Comparison of ENCODE assay signal across 14 cellular contexts in the genomic region with DNA sequence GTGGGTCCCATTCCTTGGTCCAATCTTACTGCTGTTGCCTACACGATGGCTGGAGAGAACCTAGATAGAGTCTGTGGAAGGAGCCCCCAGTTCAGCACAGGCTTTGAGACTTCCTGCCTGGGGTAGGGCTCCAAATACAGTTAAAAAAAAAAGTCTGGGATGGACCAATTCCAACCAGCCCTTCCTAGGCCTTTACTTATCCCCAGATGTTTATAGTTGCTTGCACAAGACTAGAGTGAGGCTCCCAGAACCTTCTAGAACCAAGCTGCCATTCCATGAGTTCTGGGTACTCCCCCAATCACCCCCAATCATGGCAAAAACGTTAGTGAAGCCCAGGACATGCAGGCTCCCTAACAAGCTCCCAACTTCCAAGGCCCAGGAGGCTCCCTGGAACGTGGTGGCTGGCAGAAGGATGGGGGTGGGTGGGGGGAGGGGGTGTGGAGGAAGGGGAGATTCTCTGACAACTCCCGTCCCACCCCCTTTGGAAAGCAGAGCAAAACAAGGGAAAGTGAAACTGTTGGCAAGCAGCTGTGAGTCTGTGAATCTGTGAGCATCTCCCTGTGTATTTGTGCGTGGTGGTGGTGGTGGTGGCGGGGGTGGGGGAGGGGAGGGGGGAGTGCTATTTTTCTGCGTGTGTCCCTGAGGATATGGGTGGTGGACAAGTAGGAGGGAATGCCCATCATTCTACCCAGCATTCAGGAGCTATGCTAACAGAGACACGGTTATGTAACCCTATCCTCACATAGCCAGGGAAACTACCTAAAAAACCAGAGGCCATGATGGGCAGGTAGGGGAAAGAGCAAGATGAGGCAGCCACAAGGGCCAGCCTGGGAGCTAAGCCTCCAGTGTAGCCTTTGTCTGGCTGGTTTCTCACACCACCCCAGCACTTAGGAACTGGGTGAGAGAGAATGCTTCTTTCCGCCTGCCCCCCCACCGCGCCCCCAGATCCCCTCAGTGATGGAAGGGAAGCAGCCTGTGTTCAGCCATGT. TPM values are rescaled to one million over a fixed set of nuclear protein-coding genes. Genes with fewer than 3 reads are reported as not detected.
DNase-seq lines count a peak whose midpoint lies in the region; ATAC-seq, FAIRE-seq and TF ChIP-seq lines count a peak whose summit lies in the region.
"Had no signal": no experiment of that assay in that cellular context is flagged by ENCODE, and none has a peak within 500 bp of the region (broad histone marks: within the 10 kb centered on the region; RNA-seq: fewer than 3 reads in every experiment).

No MANE protein-coding gene starts in this region.

- no peak overlapping the region for H2BK120ac ChIP-seq in H1 (replicated peaks; ENCODE audit: low read depth, low read length)

- H3K4me1 ChIP-seq in H1 (replicated peaks in 1 of 4; ENCODE audit: control insufficient read depth in 3 of 4, insufficient read depth in 4 of 4, low read length in 3 of 4) (peaks cover 0 to 20% (median 14%) of the 10 kb centered on the region in 4 experiments; a peak in 6 of 7 replicates), rectal smooth muscle tissue (ENCODE audit: control insufficient read depth, insufficient read depth, low read length) (peaks cover 9% of the 10 kb centered on the region)

- H3K79me1 ChIP-seq in H1 (ENCODE audit: low read depth, low read length): no peaks in the 10 kb centered on the region

- no peak overlapping the region for H4K5ac ChIP-seq in H1 (ENCODE audit: insufficient read length, low read depth, low read length)

- H3K36me3 Mint-ChIP-seq in Calu3 (ENCODE audit: insufficient read depth, unreplicated experiment) (peaks cover 69% of the 10 kb centered on the region), natural killer cell (no peaks in the 10 kb centered on the region)
- no peaks in the 10 kb centered on the region for H3K36me3 Mint-ChIP-seq in activated CD4-positive, alpha-beta memory T cell treated with anti-CD3 and anti-CD28 coated beads for 36 hours
- H3K36me3 Mint-ChIP-seq: CD14-positive monocyte, neural progenitor cell had no signal

- no peak overlapping the region for H3K4ac ChIP-seq in H1 (replicated peaks; ENCODE audit: insufficient read length, low read depth, low read length)

- no peaks in the 10 kb centered on the region for H3K36me3 ChIP-seq in MG63
- no peaks in the 10 kb centered on the region for H3K36me3 ChIP-seq in H1 (ENCODE audit: control insufficient read depth in 2 of 4, insufficient read depth in 4 of 4, low read length in 3 of 4)
- peaks cover 5% of the 10 kb centered on the region for H3K36me3 ChIP-seq in rectal smooth muscle tissue (ENCODE audit: control insufficient read depth, insufficient read depth, low read length)
- H3K36me3 ChIP-seq: neural progenitor cell had no signal

- DNase-seq in Calu3: no peak
- peak; percentile 18 for DNase-seq in MG63
- no peak for DNase-seq in H1 (ENCODE audit: low read depth in 1 of 2, low spot score in 2 of 2)
- no peak for DNase-seq in natural killer cell
- no peak for DNase-seq in activated CD4-positive, alpha-beta memory T cell treated with anti-CD3 and anti-CD28 coated beads for 36 hours
- no peak for DNase-seq in Right ventricle myocardium superior
- DNase-seq: effector CD4-positive, alpha-beta T cell; NCI-H526; stimulated activated CD4-positive, alpha-beta T cell treated with anti-CD3 and anti-CD28 coated beads, Interleukin-2, amount 100 ng/mL, for 48 hours had no signal

- no peaks in the 10 kb centered on the region for H3K27me3 Mint-ChIP-seq in Calu3 (ENCODE audit: unreplicated experiment)
- no peaks in the 10 kb centered on the region for H3K27me3 Mint-ChIP-seq in natural killer cell (ENCODE audit: low read depth in 2 of 2)
- H3K27me3 Mint-ChIP-seq in activated CD4-positive, alpha-beta memory T cell treated with anti-CD3 and anti-CD28 coated beads for 36 hours: no peaks in the 10 kb centered on the region

- H4K8ac ChIP-seq in H1 (ENCODE audit: extremely low read depth, insufficient read depth, low read length): peak overlapping the region; percentile 45; the same call in 1 of the 2 replicates

- H3K23ac ChIP-seq in H1 (ENCODE audit: insufficient read length): no peak overlapping the region

- H3K27ac ChIP-seq in H1 (ENCODE audit: low read depth, low read length) (no peak overlapping the region; the same call in 1 of the 2 replicates), rectal smooth muscle tissue (ENCODE audit: low read depth, low read length) (no peak overlapping the region)
- H3K27ac ChIP-seq: neural progenitor cell had no signal

- peak overlapping the region; percentile 96 for H3K27ac Mint-ChIP-seq in Calu3 (ENCODE audit: unreplicated experiment)
- no peak overlapping the region for H3K27ac Mint-ChIP-seq in natural killer cell
- no peak overlapping the region for H3K27ac Mint-ChIP-seq in activated CD4-positive, alpha-beta memory T cell treated with anti-CD3 and anti-CD28 coated beads for 36 hours
- H3K27ac Mint-ChIP-seq: activated naive CD4-positive, alpha-beta T cell treated with anti-CD3 and anti-CD28 coated beads, Interleukin-2, amount 50 U/mL, for 72 hours; neural progenitor cell had no signal

- H3K9me3 ChIP-seq in MG63 (no peaks in the 10 kb centered on the region), H1 (ENCODE audit: insufficient read depth in 2 of 2, low read depth in 1 of 2, low read length in 1 of 2) (no peaks in the 10 kb centered on the region)

- FAIRE-seq in H1 (lab: Jason Lieb, UNC): no peak

- H3K4me3 ChIP-seq in MG63 (no peak overlapping the region), H1 (ENCODE audit: extremely low read depth in 1 of 4, insufficient read depth in 2 of 4, low read depth in 3 of 4, low read length in 4 of 4) (no peak overlapping the region), rectal smooth muscle tissue (ENCODE audit: low read length) (peak overlapping the region; percentile 30)
- H3K4me3 ChIP-seq: neural progenitor cell had no signal

- no peaks in the 10 kb centered on the region for H3K9me3 Mint-ChIP-seq in Calu3 (ENCODE audit: low read depth, unreplicated experiment)
- no peaks in the 10 kb centered on the region for H3K9me3 Mint-ChIP-seq in natural killer cell
- no peaks in the 10 kb centered on the region for H3K9me3 Mint-ChIP-seq in activated CD4-positive, alpha-beta memory T cell treated with anti-CD3 and anti-CD28 coated beads for 36 hours
- H3K9me3 Mint-ChIP-seq: activated naive CD4-positive, alpha-beta T cell treated with anti-CD3 and anti-CD28 coated beads, Interleukin-2, amount 50 U/mL, for 72 hours; CD14-positive monocyte; neural progenitor cell had no signal

- no peak overlapping the region for H4K91ac ChIP-seq in H1 (replicated peaks; ENCODE audit: insufficient read length, low read length)

- H3K27me3 ChIP-seq in MG63: no peaks in the 10 kb centered on the region
- peaks cover 0 to 3% (median 1%) of the 10 kb centered on the region in 4 experiments; a peak in 3 of 7 replicates for H3K27me3 ChIP-seq in H1 (replicated peaks in 1 of 4; ENCODE audit: control insufficient read depth in 3 of 4, extremely low read depth in 1 of 4, insufficient read depth in 3 of 4, low read length in 3 of 4)
- no peaks in the 10 kb centered on the region for H3K27me3 ChIP-seq in rectal smooth muscle tissue (ENCODE audit: control insufficient read depth, insufficient read depth, low read length)

- POLR2A ChIA-PET in H1 (lab: Charles Lee; ENCODE audit: partially characterized antibody): interaction anchor here (0.8 to 3.0 kb wide), 9 partner anchors 9 to 62 kb away, joined by 3 to 16 read pairs (median 5); partner anchors contain the start of genes MON1A and RBM6
- POLR2A ChIA-PET in activated CD4-positive, alpha-beta memory T cell treated with anti-CD3 and anti-CD28 coated beads for 36 hours (lab: Charles Lee): no interaction called here

- ATAC-seq in natural killer cell (no peak), GM19035 (IDR thresholded peaks at IDR 0.05; ENCODE audit: unreplicated experiment) (no peak), Right ventricle myocardium superior (ENCODE audit: poor library complexity) (no peak)
- ATAC-seq: activated naive CD4-positive, alpha-beta T cell treated with anti-CD3 and anti-CD28 coated beads, Interleukin-2, amount 50 U/mL, for 72 hours had no signal

- H4K20me1 ChIP-seq in H1 (replicated peaks in 1 of 2; ENCODE audit: control insufficient read depth in 1 of 2, insufficient read depth in 2 of 2, low read length in 2 of 2): peaks cover 0 to 2% of the 10 kb centered on the region in 2 experiments

- no peak overlapping the region for H3K9ac ChIP-seq in H1 (replicated peaks in 1 of 4; ENCODE audit: extremely low read depth in 1 of 4, low read depth in 3 of 4, low read length in 3 of 4)
- H3K9ac ChIP-seq in rectal smooth muscle tissue (ENCODE audit: low read length): no peak overlapping the region
- H3K9ac ChIP-seq: neural progenitor cell had no signal

- no peak for TF ChIP-seq RAD21 in H1 (IDR thresholded peaks at IDR 0.05 in 1 of 2, conservative IDR thresholded peaks at IDR 0.05 in 1 of 2; ENCODE audit: low read depth in 2 of 2, low read length in 2 of 2)

- no peak overlapping the region for H3K18ac ChIP-seq in H1 (ENCODE audit: extremely low read depth, low read length)

- H2AK5ac ChIP-seq in H1 (ENCODE audit: low read depth, low read length): no peak overlapping the region

- no peaks in the 10 kb centered on the region for H3K79me2 ChIP-seq in H1 (ENCODE audit: control insufficient read depth in 1 of 2, insufficient read depth in 2 of 2, low read length in 2 of 2)

- 0 out of 2 replicates have a peak overlapping the region, but pooled peaks have one; percentile 71 for H2BK12ac ChIP-seq in H1 (ENCODE audit: low read depth, low read length)

- 82% methylated on average over 8 of the region's 11 CpGs; no CpG with 5 or more reads in 1 of the 2 experiments for WGBS in H1 (ENCODE audit: extremely low coverage in 1 of 2, insufficient coverage in 1 of 2, insufficient read length in 1 of 2, insufficient replicate concordance in 2 of 2, low coverage in 1 of 2, low lambda C conversion rate in 2 of 2, missing lambda C conversion rate in 1 of 2), 2 experiments

- no peak overlapping the region for H3K56ac ChIP-seq in H1 (replicated peaks; ENCODE audit: insufficient read length, low read depth, low read length)

- TF ChIP-seq CTCF in Calu3 (IDR thresholded peaks at IDR 0.05; ENCODE audit: unreplicated experiment): no peak
- no peak for TF ChIP-seq CTCF in H1 (IDR thresholded peaks at IDR 0.05; ENCODE audit: control extremely low read depth in 1 of 3, insufficient read depth in 1 of 3, low read depth in 1 of 3, low read length in 3 of 3)
- TF ChIP-seq CTCF in natural killer cell (IDR thresholded peaks at IDR 0.05): no peak

- no peak overlapping the region for H3K14ac ChIP-seq in H1 (ENCODE audit: insufficient read length)

- intact Hi-C loops in Calu3 (cut with micrococcal nuclease; ENCODE audit: unreplicated experiment) (loop anchor here (2.0 kb wide), 1 partner anchor 45 kb away; the partner anchor contains the start of gene TRAIP), natural killer cell (cut with micrococcal nuclease) (no loop called here), Right ventricle myocardium superior (cut with DNase I) (loop anchor here (5.0 kb wide), 1 partner anchor 99 kb away; the partner anchor contains the start of gene INKA1)
- intact Hi-C loops in activated CD4-positive, alpha-beta memory T cell treated with anti-CD3 and anti-CD28 coated beads for 36 hours (cut with micrococcal nuclease): no loop called here

- no peaks in the 10 kb centered on the region; the same call in 1 of the 2 replicates for H3K23me2 ChIP-seq in H1 (ENCODE audit: low read depth, low read length)

- no peak overlapping the region for H2BK20ac ChIP-seq in H1 (ENCODE audit: low read length)

- no peak overlapping the region for H2BK15ac ChIP-seq in H1 (ENCODE audit: low read length)

- H3K4me1 Mint-ChIP-seq in Calu3 (ENCODE audit: low read depth, unreplicated experiment) (peaks cover 13% of the 10 kb centered on the region), natural killer cell (peaks cover 11 to 24% of the 10 kb centered on the region in 2 donors)
- peaks cover 21% of the 10 kb centered on the region for H3K4me1 Mint-ChIP-seq in activated CD4-positive, alpha-beta memory T cell treated with anti-CD3 and anti-CD28 coated beads for 36 hours (ENCODE audit: low read depth)

- TF ChIP-seq POLR2A in H1 (IDR thresholded peaks at IDR 0.05; ENCODE audit: control extremely low read depth in 1 of 2, low read depth in 2 of 2, low read length in 2 of 2): no peak

- no peak for TF ChIP-seq EP300 in H1 (IDR thresholded peaks at IDR 0.05; ENCODE audit: borderline replicate concordance in 1 of 2, low read depth in 2 of 2, low read length in 2 of 2)

- H3K4me3 Mint-ChIP-seq in Calu3 (ENCODE audit: low read depth, unreplicated experiment) (peak overlapping the region; percentile 87), natural killer cell (no peak overlapping the region)
- H3K4me3 Mint-ChIP-seq in activated CD4-positive, alpha-beta memory T cell treated with anti-CD3 and anti-CD28 coated beads for 36 hours: no peak overlapping the region
- H3K4me3 Mint-ChIP-seq: CD14-positive monocyte, neural progenitor cell had no signal

- no peak overlapping the region for H2AFZ ChIP-seq in H1 (ENCODE audit: low read length)
- H2AFZ ChIP-seq: neural progenitor cell had no signal

- CTCF ChIA-PET in Calu3 (lab: Charles Lee) (interaction anchor here (0.6 to 3.0 kb wide), 5 partner anchors 28 to 115 kb away, joined by 3 to 15 read pairs (median 4); partner anchors contain the start of genes INKA1, IP6K1 and MON1A), H1 (lab: Charles Lee; ENCODE audit: partially characterized antibody) (interaction anchor here (0.7 to 16.1 kb wide), 20 partner anchors 9 to 293 kb away, joined by 3 to 306 read pairs (median 8); partner anchors contain the start of genes CAMKV, CDHR4, INKA1 and MON1A)
- CTCF ChIA-PET in activated CD4-positive, alpha-beta memory T cell treated with anti-CD3 and anti-CD28 coated beads for 36 hours (lab: Charles Lee): interaction anchor here (0.8 to 1.6 kb wide), 3 partner anchors 21 to 100 kb away, joined by 3 to 5 read pairs (median 4); partner anchors contain the start of gene INKA1

- BruUV-seq in Calu3 (replicated peaks; lab: Mats Ljungman, UMichigan): TSS peak; percentile 8

- no peak overlapping the region for H2BK5ac ChIP-seq in H1 (ENCODE audit: low read depth, low read length)

- no peak overlapping the region; a peak in 1 of 4 replicates for H3K4me2 ChIP-seq in H1 (ENCODE audit: insufficient read depth in 1 of 2, low read depth in 2 of 2, low read length in 2 of 2)
- H3K4me2 ChIP-seq: neural progenitor cell had no signal

RNA-seq across cellular contexts. Expression of gene MST1R, which starts 2.0 kb away (rescaled TPM):
- total RNA-seq in Calu3 (2022): 169 and 218 TPM in 2 replicates
- total RNA-seq in MG63 (2014; rRNA removed; shearing (Covaris generic); ENCODE audit: low replicate concordance): 1.1 and 1.9 TPM in 2 replicates
- 4.8 and 7.6 TPM in 2 replicates for total RNA-seq in H1 (2021; fragmentation: NEBNext Ultra II Directional; extraction: Animal tissue kit (Norgen Biotek cat#: 25700))
- polyA plus RNA-seq in H1 (2011; rRNA removed): 7.6 and 9.4 TPM in 2 replicates
- 7.7 TPM for polyA plus RNA-seq in H1 (2011; cell fraction: cytosol; rRNA removed)
- polyA plus RNA-seq in H1 (2011; cell fraction: nucleus; rRNA removed): 42.5 TPM
- 3.3 to 8.7 TPM (median 5.8 TPM) in 4 replicates for polyA plus RNA-seq in H1 (2012, experiment 1 of 2)
- polyA plus RNA-seq in H1 (2012, experiment 2 of 2): 3.9 TPM
- 6.4 TPM for polyA plus RNA-seq in H1 (2013, experiment 1 of 2)
- 3.9 TPM for polyA plus RNA-seq in H1 (2013, experiment 2 of 2)
- 6.6 and 13.8 TPM in 2 replicates for polyA minus RNA-seq in H1 (2011; rRNA and poly(A)+ RNA removed)
- polyA minus RNA-seq in H1 (2011; cell fraction: cytosol; rRNA and poly(A)+ RNA removed): 4.0 TPM
- polyA minus RNA-seq in H1 (2011; cell fraction: nucleus; rRNA and poly(A)+ RNA removed): 20.9 TPM
- total RNA-seq in natural killer cell: 1 to 10 TPM; 1.6 to 3.4 (median 2.2) TPM
- total RNA-seq in activated CD4-positive, alpha-beta memory T cell treated with anti-CD3 and anti-CD28 coated beads for 36 hours: under 1 TPM; 0.39 to 0.93 TPM
- total RNA-seq in Right ventricle myocardium superior: 1.5 TPM
- polyA plus RNA-seq: CD14-positive monocyte had no signal

RNA-seq across cellular contexts. Expression of gene MON1A, which starts 28.0 kb away (rescaled TPM):
- total RNA-seq in Calu3 (2022): 8.4 and 10.6 TPM in 2 replicates
- 10.3 and 15.6 TPM in 2 replicates for total RNA-seq in MG63 (2014; rRNA removed; shearing (Covaris generic); ENCODE audit: low replicate concordance)
- 9.8 and 10.3 TPM in 2 replicates for total RNA-seq in H1 (2021; fragmentation: NEBNext Ultra II Directional; extraction: Animal tissue kit (Norgen Biotek cat#: 25700))
- 14.1 and 20.4 TPM in 2 replicates for polyA plus RNA-seq in H1 (2011; rRNA removed)
- 10.8 TPM for polyA plus RNA-seq in H1 (2011; cell fraction: cytosol; rRNA removed)
- polyA plus RNA-seq in H1 (2011; cell fraction: nucleus; rRNA removed): 13.1 TPM
- polyA plus RNA-seq in H1 (2012, experiment 1 of 2): 5.4 to 8.8 TPM (median 7.3 TPM) in 4 replicates
- polyA plus RNA-seq in H1 (2012, experiment 2 of 2): 10.2 TPM
- 7.2 TPM for polyA plus RNA-seq in H1 (2013, experiment 1 of 2)
- polyA plus RNA-seq in H1 (2013, experiment 2 of 2): 7.1 TPM
- polyA minus RNA-seq in H1 (2011; rRNA and poly(A)+ RNA removed): 4.5 and 5.9 TPM in 2 replicates
- polyA minus RNA-seq in H1 (2011; cell fraction: cytosol; rRNA and poly(A)+ RNA removed): 8.0 TPM
- polyA minus RNA-seq in H1 (2011; cell fraction: nucleus; rRNA and poly(A)+ RNA removed): 4.9 TPM
- total RNA-seq in natural killer cell: 1 to 10 TPM; 3.7 to 8.1 (median 7.9) TPM
- 1 to 10 TPM; 6.3 to 7.8 TPM for total RNA-seq in activated CD4-positive, alpha-beta memory T cell treated with anti-CD3 and anti-CD28 coated beads for 36 hours
- 7.8 TPM for total RNA-seq in Right ventricle myocardium superior

RNA-seq across cellular contexts. Expression of gene CAMKV, which starts 31.9 kb away (rescaled TPM):
- 0.38 and 0.83 TPM in 2 replicates for total RNA-seq in Calu3 (2022)
- 0.20 TPM in 1 of 2 replicates, not detected in the other for total RNA-seq in MG63 (2014; rRNA removed; shearing (Covaris generic); ENCODE audit: low replicate concordance)
- total RNA-seq in H1 (2021; fragmentation: NEBNext Ultra II Directional; extraction: Animal tissue kit (Norgen Biotek cat#: 25700)): 66.4 and 67.9 TPM in 2 replicates
- 56.3 and 74.5 TPM in 2 replicates for polyA plus RNA-seq in H1 (2011; rRNA removed)
- polyA plus RNA-seq in H1 (2011; cell fraction: cytosol; rRNA removed): 80.5 TPM
- 277 TPM for polyA plus RNA-seq in H1 (2011; cell fraction: nucleus; rRNA removed)
- polyA plus RNA-seq in H1 (2012, experiment 1 of 2): 70.4 to 87.7 TPM (median 77.8 TPM) in 4 replicates
- 61.8 TPM for polyA plus RNA-seq in H1 (2012, experiment 2 of 2)
- polyA plus RNA-seq in H1 (2013, experiment 1 of 2): 39.4 TPM
- 33.4 TPM for polyA plus RNA-seq in H1 (2013, experiment 2 of 2)
- polyA minus RNA-seq in H1 (2011; rRNA and poly(A)+ RNA removed): 57.9 and 66.0 TPM in 2 replicates
- 41.2 TPM for polyA minus RNA-seq in H1 (2011; cell fraction: cytosol; rRNA and poly(A)+ RNA removed)
- 57.3 TPM for polyA minus RNA-seq in H1 (2011; cell fraction: nucleus; rRNA and poly(A)+ RNA removed)
- total RNA-seq in natural killer cell: not detected
- under 1 TPM; 0.39 to 0.43 TPM for total RNA-seq in activated CD4-positive, alpha-beta memory T cell treated with anti-CD3 and anti-CD28 coated beads for 36 hours
- total RNA-seq in Right ventricle myocardium superior: not detected

RNA-seq across cellular contexts. Expression of gene RBM6, which starts 38.3 kb away (rescaled TPM):
- total RNA-seq in Calu3 (2022) (69.6 and 72.1 TPM in 2 replicates), natural killer cell (100 to 1,000 TPM; 155 to 193 (median 157) TPM), Right ventricle myocardium superior (43.0 TPM)
- 12.9 and 13.2 TPM in 2 replicates for total RNA-seq in MG63 (2014; rRNA removed; shearing (Covaris generic); ENCODE audit: low replicate concordance)
- 80.1 and 81.2 TPM in 2 replicates for total RNA-seq in H1 (2021; fragmentation: NEBNext Ultra II Directional; extraction: Animal tissue kit (Norgen Biotek cat#: 25700))
- polyA plus RNA-seq in H1 (2011; rRNA removed): 21.4 and 30.6 TPM in 2 replicates
- polyA plus RNA-seq in H1 (2011; cell fraction: cytosol; rRNA removed): 57.8 TPM
- polyA plus RNA-seq in H1 (2011; cell fraction: nucleus; rRNA removed): 63.2 TPM
- polyA plus RNA-seq in H1 (2012, experiment 1 of 2): 71.0 to 103 TPM (median 84.6 TPM) in 4 replicates
- polyA plus RNA-seq in H1 (2012, experiment 2 of 2): 8.7 TPM
- polyA plus RNA-seq in H1 (2013, experiment 1 of 2): 70.7 TPM
- 66.7 TPM for polyA plus RNA-seq in H1 (2013, experiment 2 of 2)
- polyA minus RNA-seq in H1 (2011; rRNA and poly(A)+ RNA removed): 28.7 and 34.8 TPM in 2 replicates
- 20.6 TPM for polyA minus RNA-seq in H1 (2011; cell fraction: cytosol; rRNA and poly(A)+ RNA removed)
- 59.0 TPM for polyA minus RNA-seq in H1 (2011; cell fraction: nucleus; rRNA and poly(A)+ RNA removed)
- 10 to 100 TPM; 73.5 to 83.7 TPM for total RNA-seq in activated CD4-positive, alpha-beta memory T cell treated with anti-CD3 and anti-CD28 coated beads for 36 hours

RNA-seq across cellular contexts. Expression of gene TRAIP, which starts 45.3 kb away (rescaled TPM):
- total RNA-seq in Calu3 (2022): 28.2 and 29.7 TPM in 2 replicates
- total RNA-seq in MG63 (2014; rRNA removed; shearing (Covaris generic); ENCODE audit: low replicate concordance): 4.9 and 18.5 TPM in 2 replicates
- total RNA-seq in H1 (2021; fragmentation: NEBNext Ultra II Directional; extraction: Animal tissue kit (Norgen Biotek cat#: 25700)): 25.4 and 28.1 TPM in 2 replicates
- 27.7 and 29.5 TPM in 2 replicates for polyA plus RNA-seq in H1 (2011; rRNA removed)
- polyA plus RNA-seq in H1 (2011; cell fraction: cytosol; rRNA removed): 29.3 TPM
- 101 TPM for polyA plus RNA-seq in H1 (2011; cell fraction: nucleus; rRNA removed)
- 21.5 to 33.3 TPM (median 29.6 TPM) in 4 replicates for polyA plus RNA-seq in H1 (2012, experiment 1 of 2)
- polyA plus RNA-seq in H1 (2012, experiment 2 of 2): 18.8 TPM
- polyA plus RNA-seq in H1 (2013, experiment 1 of 2): 22.0 TPM
- polyA plus RNA-seq in H1 (2013, experiment 2 of 2): 20.9 TPM
- polyA minus RNA-seq in H1 (2011; rRNA and poly(A)+ RNA removed): 37.3 and 44.4 TPM in 2 replicates
- 14.4 TPM for polyA minus RNA-seq in H1 (2011; cell fraction: cytosol; rRNA and poly(A)+ RNA removed)
- 39.7 TPM for polyA minus RNA-seq in H1 (2011; cell fraction: nucleus; rRNA and poly(A)+ RNA removed)
- 1 to 10 TPM; 3.3 to 6.2 (median 4.0) TPM for total RNA-seq in natural killer cell
- total RNA-seq in activated CD4-positive, alpha-beta memory T cell treated with anti-CD3 and anti-CD28 coated beads for 36 hours: 10 to 100 TPM; 22.7 to 25.3 TPM
- total RNA-seq in Right ventricle myocardium superior: 1.7 TPM

Comparison
In these comparisons a context has a peak if more than half of its experiments do, and no peak if none do; other contexts are left out.
1. RNA of gene MST1R, which starts 2.0 kb away (total RNA-seq): 169 to 218 TPM in Calu3; 4.8 to 7.6 TPM in H1, 1.6 to 3.4 TPM in natural killer cell, 1.1 to 1.9 TPM in MG63, 1.5 TPM in Right ventricle myocardium superior (single experiment) and 0.39 to 0.93 TPM in activated CD4-positive, alpha-beta memory T cell treated with anti-CD3 and anti-CD28 coated beads for 36 hours; every median in the first group is over 10 times any median in the second.
2. RNA of gene CAMKV, which starts 31.9 kb away (total RNA-seq): 66.4 to 67.9 TPM in H1; 0.39 to 0.43 TPM in activated CD4-positive, alpha-beta memory T cell treated with anti-CD3 and anti-CD28 coated beads for 36 hours, 0.38 to 0.83 TPM in Calu3, 0.20 TPM in MG63, not detected in natural killer cell and not detected in Right ventricle myocardium superior (single experiment); every median in the first group is over 10 times any median in the second.
3. intact Hi-C loops: an anchor here in Calu3 (2.0 kb wide) and Right ventricle myocardium superior (5.0 kb wide); none called in natural killer cell and activated CD4-positive, alpha-beta memory T cell treated with anti-CD3 and anti-CD28 coated beads for 36 hours.